Comparison of ENCODE assay signal across 14 cellular contexts in the genomic region with DNA sequence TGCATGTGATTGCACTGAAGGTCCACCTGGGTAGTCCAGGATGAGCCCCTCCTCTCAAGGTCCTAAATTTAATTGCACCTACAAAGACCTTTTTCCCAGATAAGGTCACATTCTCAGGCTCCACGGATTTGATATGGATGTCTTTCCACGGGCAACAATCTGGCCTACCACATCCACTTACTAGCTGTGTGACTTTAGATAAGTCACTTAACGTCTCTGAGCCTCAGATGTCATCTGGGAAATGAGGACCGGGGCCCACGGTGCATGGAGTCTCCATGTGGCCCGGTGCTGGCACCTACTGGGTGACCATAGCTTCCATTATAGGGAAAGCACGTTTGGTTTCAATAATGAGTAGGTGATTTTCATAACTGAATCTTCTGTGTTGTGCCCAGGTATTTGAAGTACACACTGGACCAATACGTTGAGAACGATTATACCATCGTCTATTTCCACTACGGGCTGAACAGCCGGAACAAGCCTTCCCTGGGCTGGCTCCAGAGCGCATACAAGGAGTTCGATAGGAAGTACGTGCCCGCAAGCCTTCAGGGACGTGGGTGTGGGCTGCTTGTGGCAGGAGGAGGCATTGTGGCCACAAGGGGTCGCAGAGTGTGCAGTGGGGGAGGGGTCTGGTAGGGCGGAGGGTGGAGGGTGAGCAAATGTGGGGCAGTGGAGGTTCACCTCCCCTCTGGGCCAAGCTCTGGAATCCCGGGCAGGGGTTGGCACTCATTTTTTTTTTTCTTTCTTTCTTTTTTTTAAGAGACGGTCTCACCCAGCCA. TPM values are rescaled to one million over a fixed set of nuclear protein-coding genes. Genes with fewer than 3 reads are reported as not detected.
DNase-seq lines count a peak whose midpoint lies in the region; ATAC-seq, FAIRE-seq and TF ChIP-seq lines count a peak whose summit lies in the region.
"Had no signal": no experiment of that assay in that cellular context is flagged by ENCODE, and none has a peak within 500 bp of the region (broad histone marks: within the 10 kb centered on the region; RNA-seq: fewer than 3 reads in every experiment).

No MANE protein-coding gene starts in this region.

- H3K27ac ChIP-seq in GM12878 (ENCODE audit: control insufficient read depth, insufficient read depth) (no peak overlapping the region), neuronal stem cell (replicated peaks; ENCODE audit: low read length) (no peak overlapping the region), dorsolateral prefrontal cortex (no peak overlapping the region)

- H3K4me1 ChIP-seq in GM12878 (ENCODE audit: control insufficient read depth, insufficient read depth, low read length) (no peaks in the 10 kb centered on the region), neuronal stem cell (ENCODE audit: control insufficient read depth in 2 of 2, insufficient read depth in 1 of 2, low read depth in 1 of 2, low read length in 2 of 2) (peaks cover 0 to 7% of the 10 kb centered on the region in 2 donors)

- peak overlapping the region; percentile 22 for H3K18ac ChIP-seq in neuronal stem cell (ENCODE audit: low read length)

- peak overlapping the region; percentile 14 for H2BK12ac ChIP-seq in neuronal stem cell (ENCODE audit: low read length)

- H4K20me1 ChIP-seq in GM12878 (ENCODE audit: control insufficient read depth, insufficient read depth) = no peaks in the 10 kb centered on the region; the same call in 1 of the 2 replicates

- BruUV-seq in GM12878 (replicated peaks; lab: Mats Ljungman, UMichigan) = no TSS peak

- intact Hi-C loops in GM12878 (cut with micrococcal nuclease; ENCODE audit: unreplicated experiment) = no loop called here
- intact Hi-C loops in dorsolateral prefrontal cortex (cut with DNase I) = no loop called here

- POLR2A ChIA-PET in GM12878 (lab: Charles Lee) = no interaction called here

- no peak overlapping the region for H3K23ac ChIP-seq in neuronal stem cell (ENCODE audit: low read depth, low read length, poor library complexity)

- H3K9me3 ChIP-seq in GM12878 (replicated peaks; ENCODE audit: control insufficient read depth, insufficient read depth, low read length) (no peaks in the 10 kb centered on the region), neuronal stem cell (replicated peaks in 1 of 2; ENCODE audit: control insufficient read depth in 2 of 2, insufficient read depth in 1 of 2, low read depth in 1 of 2, low read length in 2 of 2) (peaks cover 0 to 2% of the 10 kb centered on the region in 2 donors)
- H3K9me3 ChIP-seq: mucosa of descending colon had no signal

- H2BK15ac ChIP-seq in neuronal stem cell (ENCODE audit: low read length) = no peak overlapping the region

- peak overlapping the region; percentile 21 for H2AK5ac ChIP-seq in neuronal stem cell (ENCODE audit: low read depth, low read length)

- no peaks in the 10 kb centered on the region for H3K79me2 ChIP-seq in GM12878 (ENCODE audit: control insufficient read depth, insufficient read depth, low read length)

- no peak overlapping the region for H4K91ac ChIP-seq in neuronal stem cell (ENCODE audit: low read depth, low read length, poor library complexity)

- peaks cover 2% of the 10 kb centered on the region for H3K79me1 ChIP-seq in neuronal stem cell (ENCODE audit: low read depth, low read length)

- no peak for TF ChIP-seq RAD21 in GM12878 (IDR thresholded peaks at IDR 0.05; ENCODE audit: insufficient read depth, low read depth, low read length)

- RAD21 ChIA-PET in GM12878 (lab: Charles Lee; ENCODE audit: unreplicated experiment) = no interaction called here

- no peak for TF ChIP-seq EP300 in GM12878 (IDR thresholded peaks at IDR 0.05; ENCODE audit: borderline replicate concordance in 1 of 2, control insufficient read depth in 1 of 2, low read depth in 2 of 2, low read length in 2 of 2)

- TF ChIP-seq POLR2A in GM12878 (IDR thresholded peaks at IDR 0.05; ENCODE audit: low read depth, low read length) = no peak

- H3K14ac ChIP-seq in neuronal stem cell (ENCODE audit: low read length) = no peak overlapping the region

- TF ChIP-seq CTCF in GM12878 (IDR thresholded peaks at IDR 0.05 in 2 of 3, conservative IDR thresholded peaks at IDR 0.05 in 1 of 3; ENCODE audit: control insufficient read depth in 2 of 3, extremely low read depth in 1 of 3, insufficient read depth in 1 of 3, low read depth in 3 of 3, low read length in 3 of 3) = peak in 2 of 3 experiments; percentile 22 to 27; a peak in 2 of 6 replicates
- no peak for TF ChIP-seq CTCF in dorsolateral prefrontal cortex (IDR thresholded peaks at IDR 0.05 in 54 of 56, conservative IDR thresholded peaks at IDR 0.05 in 2 of 56; ENCODE audit: low read depth in 1 of 56, partially characterized antibody in 56 of 56)

- H3K4me2 ChIP-seq in GM12878 (ENCODE audit: control insufficient read depth, insufficient read depth) (no peak overlapping the region), neuronal stem cell (ENCODE audit: insufficient read depth, low read length, poor library complexity, severe bottlenecking) (no peak overlapping the region)

- H2BK5ac ChIP-seq in neuronal stem cell (ENCODE audit: low read length) = no peak overlapping the region

- 20% methylated on average over 18 of the region's 21 CpGs for WGBS in GM12878 (ENCODE audit: insufficient coverage, insufficient replicate concordance, low lambda C conversion rate, missing lambda C conversion rate)
- WGBS in neuronal stem cell (ENCODE audit: extremely low coverage in 2 of 2, insufficient read length in 2 of 2, insufficient replicate concordance in 1 of 2), 2 donors = no CpG with 5 or more reads among the region's 21 CpGs

- peak; percentile 8 for DNase-seq in ELR (ENCODE audit: low read depth)
- DNase-seq in HuH-7 (ENCODE audit: low spot score) = peak; percentile 54
- no peak for DNase-seq in GM12878 (ENCODE audit: low read depth, low spot score)
- no peak for DNase-seq in neuronal stem cell (ENCODE audit: low spot score)
- no peak for DNase-seq in cerebellar nuclear complex (lab: John Stamatoyannopoulos, UW)
- DNase-seq in putamen (ENCODE audit: low spot score) = no peak
- DNase-seq in dorsolateral prefrontal cortex = no peak
- DNase-seq: activated CD4-positive, CD25-positive, alpha-beta regulatory T cell; activated naive CD4-positive, alpha-beta T cell; hypothalamus; mucosa of descending colon; NCI-H146 had no signal

- H2AFZ ChIP-seq in GM12878 (ENCODE audit: control insufficient read depth, low read depth, low read length) (no peak overlapping the region), neuronal stem cell (ENCODE audit: low read length) (no peak overlapping the region)

- no peak for FAIRE-seq in GM12878 (lab: Jason Lieb, UNC)
- FAIRE-seq: G401.6 had no signal

- H3K36me3 ChIP-seq in GM12878 (ENCODE audit: control insufficient read depth in 2 of 2, insufficient read depth in 2 of 2, low read length in 1 of 2) (no peaks in the 10 kb centered on the region), neuronal stem cell (replicated peaks in 1 of 2; ENCODE audit: control insufficient read depth in 2 of 2, insufficient read depth in 2 of 2, low read length in 2 of 2) (no peaks in the 10 kb centered on the region)

- H3K4ac ChIP-seq in neuronal stem cell (ENCODE audit: low read length) = no peak overlapping the region

- H3K27me3 ChIP-seq in GM12878 (replicated peaks in 1 of 2; ENCODE audit: control insufficient read depth in 2 of 2, insufficient read depth in 2 of 2, low read length in 1 of 2) = peaks cover 0 to 2% of the 10 kb centered on the region in 2 experiments; a peak in 2 of 4 replicates
- H3K27me3 ChIP-seq in neuronal stem cell (ENCODE audit: control insufficient read depth in 3 of 3, insufficient read depth in 3 of 3, low read depth in 1 of 3, low read length in 3 of 3) = peaks cover 0 to 19% (median 0%) of the 10 kb centered on the region in 3 experiments
- H3K27me3 ChIP-seq in dorsolateral prefrontal cortex = peaks cover 0 to 20% (median 0%) of the 10 kb centered on the region in 45 donors

- SMC1A ChIA-PET in GM12878 (lab: Charles Lee; ENCODE audit: uncharacterized antibody, unreplicated experiment) = no interaction called here

- CTCF ChIA-PET in GM12878 (lab: Yijun Ruan, JAX) = interaction anchor here (0.7 kb wide), 1 partner anchor 1590 kb away, joined by 3 read pairs; no protein-coding TSS in a partner anchor

- peak; percentile 15; the same call in 1 of the 3 replicates for ATAC-seq in GM12878
- ATAC-seq: mucosa of descending colon had no signal

- H3K9ac ChIP-seq in GM12878 (ENCODE audit: control insufficient read depth, insufficient read depth, low read length) (no peak overlapping the region), neuronal stem cell (ENCODE audit: low read depth, low read length, poor library complexity) (no peak overlapping the region)

- in situ Hi-C loops in GM12878 (cut with MboI) = no loop called here

- no peak overlapping the region for H4K8ac ChIP-seq in neuronal stem cell (ENCODE audit: low read depth, low read length)

- no peak overlapping the region for H3K4me3 ChIP-seq in GM12878
- no peak overlapping the region for H3K4me3 ChIP-seq in neuronal stem cell (ENCODE audit: low read length in 2 of 2)
- H3K4me3 ChIP-seq in dorsolateral prefrontal cortex = no peak overlapping the region
- H3K4me3 ChIP-seq: mucosa of descending colon had no signal

- no peak overlapping the region for H2BK120ac ChIP-seq in neuronal stem cell (ENCODE audit: low read depth, low read length)

TF ChIP-seq in GM12878, 131 proteins besides CTCF, POLR2A, EP300 and RAD21 (continues in another document):
- TF ChIP-seq GATAD2B (conservative IDR thresholded peaks at IDR 0.05; ENCODE audit: low read depth) = no peak

RNA-seq across cellular contexts. Expression of a gene that starts 55.7 kb away (rescaled TPM):
- total RNA-seq in GM12878 (2013; cell fraction: nucleolus; rRNA removed) = 0.46 and 0.61 TPM in 2 replicates
- total RNA-seq in GM12878 (2014; rRNA removed) = not detected in 2 replicates
- not detected in 2 replicates for total RNA-seq in GM12878 (2014; rRNA removed; fragmentation: Illumina TruSeq; extraction: Trizol)
- not detected in 2 replicates for total RNA-seq in GM12878 (2021)
- not detected for polyA plus RNA-seq in GM12878 (2011; ENCODE audit: low read depth)
- 0.17 and 0.33 TPM in 2 replicates for polyA plus RNA-seq in GM12878 (2011; rRNA removed)
- polyA plus RNA-seq in GM12878 (2011; cell fraction: cytosol; rRNA removed) = 0.18 and 0.50 TPM in 2 replicates
- 0.50 and 1.1 TPM in 2 replicates for polyA plus RNA-seq in GM12878 (2011; cell fraction: nucleus; rRNA removed)
- 0.06 TPM in 1 of 2 replicates, not detected in the other for polyA plus RNA-seq in GM12878 (2012)
- not detected in 2 replicates for polyA plus RNA-seq in GM12878 (2014; fragmentation: Illumina TruSeq; extraction: Trizol)
- not detected for polyA plus RNA-seq in GM12878 (2014; fragmentation: Nextera tagmentation; extraction: Ambion mirVana)
- polyA plus RNA-seq in GM12878 (2014; rRNA removed) = not detected in 2 replicates
- polyA plus RNA-seq in GM12878 (2016; fragmentation: Nextera tagmentation; extraction: Ambion mirVana) = not detected
- 0.15 TPM in 1 of 2 replicates, not detected in the other for polyA minus RNA-seq in GM12878 (2011; rRNA and poly(A)+ RNA removed)
- not detected in 2 replicates for polyA minus RNA-seq in GM12878 (2011; cell fraction: cytosol; rRNA and poly(A)+ RNA removed)
- polyA minus RNA-seq in GM12878 (2011; cell fraction: nucleus; rRNA and poly(A)+ RNA removed) = 0.24 and 0.38 TPM in 2 replicates
- 4.1 TPM for polyA plus RNA-seq in neuronal stem cell (2013, experiment 1 of 2)
- 4.2 TPM for polyA plus RNA-seq in neuronal stem cell (2013, experiment 2 of 2)
- total RNA-seq in dorsolateral prefrontal cortex = 10 to 100 TPM in 1 of 120 experiments, 1 to 10 TPM in 111, under 1 TPM in 7, not detected in 1; 0.51 to 10.2 (median 2.7) TPM
- total RNA-seq: RPMI7951 had no signal

Comparison
In these comparisons a context has a peak if more than half of its experiments do, and no peak if none do; other contexts are left out.
1. DNase-seq: peak in ELR (single experiment) and HuH-7 (single experiment); none in GM12878 (single experiment), neuronal stem cell (single experiment), cerebellar nuclear complex (0 of 2), putamen (single experiment) and dorsolateral prefrontal cortex (0 of 10).
2. CTCF ChIP-seq: peak in GM12878 (2 of 3); none in dorsolateral prefrontal cortex (0 of 56).